Comparison of ENCODE assay signal across 9 cellular contexts in genomic region chr10:32981760-32982159, GRCh38. TPM values are rescaled to one million over a fixed set of nuclear protein-coding genes. Genes with fewer than 3 reads are reported as not detected.
DNase-seq lines count a peak whose midpoint lies in the region; ATAC-seq and TF ChIP-seq lines count a peak whose summit lies in the region.
"Had no signal": no experiment of that assay in that cellular context is flagged by ENCODE, and none has a peak within 500 bp of the region (broad histone marks: within the 10 kb centered on the region; RNA-seq: fewer than 3 reads in every experiment).

No MANE protein-coding gene starts in this region.

- H3K4me1 Mint-ChIP-seq in activated CD4-positive, alpha-beta memory T cell treated with anti-CD3 and anti-CD28 coated beads, Interleukin-2, amount 10 ng/mL, durations not matched to agents 7 days and 5 days, result peaks cover 42% of the 10 kb centered on the region
- peaks cover 34% of the 10 kb centered on the region for H3K4me1 Mint-ChIP-seq in activated CD4-positive, alpha-beta memory T cell treated with anti-CD3 and anti-CD28 coated beads for 36 hours (ENCODE audit: low read depth)

- no peaks in the 10 kb centered on the region for H3K27me3 Mint-ChIP-seq in activated CD4-positive, alpha-beta memory T cell treated with anti-CD3 and anti-CD28 coated beads, Interleukin-2, amount 10 ng/mL, durations not matched to agents 7 days and 5 days
- no peaks in the 10 kb centered on the region for H3K27me3 Mint-ChIP-seq in activated CD4-positive, alpha-beta memory T cell treated with anti-CD3 and anti-CD28 coated beads for 36 hours
- H3K27me3 Mint-ChIP-seq: B cell had no signal

- ATAC-seq in lower lobe of right lung (peak; percentile 18 to 43), GM19023 (IDR thresholded peaks at IDR 0.05; ENCODE audit: unreplicated experiment) (no peak)

- DNase-seq in activated CD4-positive, alpha-beta memory T cell treated with anti-CD3 and anti-CD28 coated beads, Interleukin-2, amount 10 ng/mL, durations not matched to agents 7 days and 5 days, result peak; percentile 24
- DNase-seq in activated CD4-positive, alpha-beta memory T cell treated with anti-CD3 and anti-CD28 coated beads for 36 hours, result no peak
- DNase-seq in colonic mucosa (peak; percentile 79), lower lobe of right lung (no peak), ureter (ENCODE audit: low spot score) (peak; percentile 60), nucleus accumbens (lab: John Stamatoyannopoulos, UW) (no peak)
- no peak for DNase-seq in stimulated activated CD4-positive, alpha-beta T cell treated with anti-CD3 and anti-CD28 coated beads, Interleukin-2, amount 100 ng/mL, for 24 hours

- peak overlapping the region; percentile 94 for H3K27ac ChIP-seq in colonic mucosa
- H3K27ac ChIP-seq in lower lobe of right lung, result peak overlapping the region; percentile 89

- peaks cover 7% of the 10 kb centered on the region for H3K4me1 ChIP-seq in colonic mucosa
- H3K4me1 ChIP-seq in lower lobe of right lung, result peaks cover 45% of the 10 kb centered on the region

- TF ChIP-seq CTCF in colonic mucosa (IDR thresholded peaks at IDR 0.05) (no peak), lower lobe of right lung (IDR thresholded peaks at IDR 0.05) (no peak)

- H3K9me3 Mint-ChIP-seq in activated CD4-positive, alpha-beta memory T cell treated with anti-CD3 and anti-CD28 coated beads, Interleukin-2, amount 10 ng/mL, durations not matched to agents 7 days and 5 days, result no peaks in the 10 kb centered on the region
- no peaks in the 10 kb centered on the region for H3K9me3 Mint-ChIP-seq in activated CD4-positive, alpha-beta memory T cell treated with anti-CD3 and anti-CD28 coated beads for 36 hours

- no peaks in the 10 kb centered on the region for H3K27me3 ChIP-seq in colonic mucosa
- no peaks in the 10 kb centered on the region for H3K27me3 ChIP-seq in lower lobe of right lung (ENCODE audit: low read depth)

- no peaks in the 10 kb centered on the region for H3K36me3 Mint-ChIP-seq in activated CD4-positive, alpha-beta memory T cell treated with anti-CD3 and anti-CD28 coated beads, Interleukin-2, amount 10 ng/mL, durations not matched to agents 7 days and 5 days (ENCODE audit: low read depth)
- no peaks in the 10 kb centered on the region for H3K36me3 Mint-ChIP-seq in activated CD4-positive, alpha-beta memory T cell treated with anti-CD3 and anti-CD28 coated beads for 36 hours

- CTCF ChIA-PET in activated CD4-positive, alpha-beta memory T cell treated with anti-CD3 and anti-CD28 coated beads, Interleukin-2, amount 10 ng/mL, durations not matched to agents 7 days and 5 days (lab: Charles Lee), result interaction anchor here (0.9 to 3.4 kb wide), 3 partner anchors 27 to 536 kb away, joined by 3 to 16 read pairs (median 12); partner anchors contain the start of gene CCDC7
- CTCF ChIA-PET in activated CD4-positive, alpha-beta memory T cell treated with anti-CD3 and anti-CD28 coated beads for 36 hours (lab: Charles Lee), result interaction anchor here (0.8 to 2.1 kb wide), 4 partner anchors 22 to 152 kb away, joined by 4 to 14 read pairs (median 7); no protein-coding TSS in a partner anchor

- intact Hi-C loops in activated CD4-positive, alpha-beta memory T cell treated with anti-CD3 and anti-CD28 coated beads for 36 hours (cut with micrococcal nuclease), result no loop called here
- intact Hi-C loops in colonic mucosa (cut with DNase I) (no loop called here), lower lobe of right lung (cut with DNase I) (no loop called here)

- POLR2A ChIA-PET in activated CD4-positive, alpha-beta memory T cell treated with anti-CD3 and anti-CD28 coated beads, Interleukin-2, amount 10 ng/mL, durations not matched to agents 7 days and 5 days (lab: Charles Lee), result interaction anchor here (1.1 to 4.4 kb wide), 11 partner anchors 10 to 604 kb away, joined by 3 to 100 read pairs (median 6); partner anchors contain the start of gene ITGB1
- POLR2A ChIA-PET in activated CD4-positive, alpha-beta memory T cell treated with anti-CD3 and anti-CD28 coated beads for 36 hours (lab: Charles Lee), result interaction anchor here (0.9 to 1.9 kb wide), 3 partner anchors 11 to 59 kb away, joined by 3 to 9 read pairs (median 5); no protein-coding TSS in a partner anchor

- H3K36me3 ChIP-seq in colonic mucosa (no peaks in the 10 kb centered on the region), lower lobe of right lung (no peaks in the 10 kb centered on the region)

- H3K4me3 Mint-ChIP-seq in activated CD4-positive, alpha-beta memory T cell treated with anti-CD3 and anti-CD28 coated beads, Interleukin-2, amount 10 ng/mL, durations not matched to agents 7 days and 5 days, result no peak overlapping the region
- H3K4me3 Mint-ChIP-seq in activated CD4-positive, alpha-beta memory T cell treated with anti-CD3 and anti-CD28 coated beads for 36 hours, result no peak overlapping the region

- no peak overlapping the region for H3K4me3 ChIP-seq in colonic mucosa
- no peak overlapping the region for H3K4me3 ChIP-seq in lower lobe of right lung

- H3K9me3 ChIP-seq in colonic mucosa (no peaks in the 10 kb centered on the region), lower lobe of right lung (no peaks in the 10 kb centered on the region)

- H3K27ac Mint-ChIP-seq in activated CD4-positive, alpha-beta memory T cell treated with anti-CD3 and anti-CD28 coated beads, Interleukin-2, amount 10 ng/mL, durations not matched to agents 7 days and 5 days, result peak overlapping the region; percentile 93
- H3K27ac Mint-ChIP-seq in activated CD4-positive, alpha-beta memory T cell treated with anti-CD3 and anti-CD28 coated beads for 36 hours, result no peak overlapping the region

- H3K9ac ChIP-seq in colonic mucosa (ENCODE audit: low read depth in 2 of 2, low read length in 2 of 2), result peak overlapping the region; percentile 4 to 98

RNA-seq across cellular contexts. Expression of gene ITGB1, which starts 23.7 kb away (rescaled TPM):
- 100 to 1,000 TPM; 233 to 242 TPM for total RNA-seq in activated CD4-positive, alpha-beta memory T cell treated with anti-CD3 and anti-CD28 coated beads, Interleukin-2, amount 10 ng/mL, durations not matched to agents 7 days and 5 days
- total RNA-seq in activated CD4-positive, alpha-beta memory T cell treated with anti-CD3 and anti-CD28 coated beads for 36 hours, result 100 to 1,000 TPM; 113 to 117 TPM
- 100 to 1,000 TPM; 254 to 393 TPM for total RNA-seq in colonic mucosa
- total RNA-seq in lower lobe of right lung, result 409 TPM
- total RNA-seq in ureter, result 349 TPM

Comparison
In these comparisons a context has a peak if more than half of its experiments do, and no peak if none do; other contexts are left out.
1. DNase-seq: peak in activated CD4-positive, alpha-beta memory T cell treated with anti-CD3 and anti-CD28 coated beads, Interleukin-2, amount 10 ng/mL, durations not matched to agents 7 days and 5 days (single experiment), colonic mucosa (single experiment) and ureter (single experiment); none in activated CD4-positive, alpha-beta memory T cell treated with anti-CD3 and anti-CD28 coated beads for 36 hours (single experiment), lower lobe of right lung (single experiment), nucleus accumbens (0 of 56) and stimulated activated CD4-positive, alpha-beta T cell treated with anti-CD3 and anti-CD28 coated beads, Interleukin-2, amount 100 ng/mL, for 24 hours (0 of 2).